In the genomic region with DNA sequence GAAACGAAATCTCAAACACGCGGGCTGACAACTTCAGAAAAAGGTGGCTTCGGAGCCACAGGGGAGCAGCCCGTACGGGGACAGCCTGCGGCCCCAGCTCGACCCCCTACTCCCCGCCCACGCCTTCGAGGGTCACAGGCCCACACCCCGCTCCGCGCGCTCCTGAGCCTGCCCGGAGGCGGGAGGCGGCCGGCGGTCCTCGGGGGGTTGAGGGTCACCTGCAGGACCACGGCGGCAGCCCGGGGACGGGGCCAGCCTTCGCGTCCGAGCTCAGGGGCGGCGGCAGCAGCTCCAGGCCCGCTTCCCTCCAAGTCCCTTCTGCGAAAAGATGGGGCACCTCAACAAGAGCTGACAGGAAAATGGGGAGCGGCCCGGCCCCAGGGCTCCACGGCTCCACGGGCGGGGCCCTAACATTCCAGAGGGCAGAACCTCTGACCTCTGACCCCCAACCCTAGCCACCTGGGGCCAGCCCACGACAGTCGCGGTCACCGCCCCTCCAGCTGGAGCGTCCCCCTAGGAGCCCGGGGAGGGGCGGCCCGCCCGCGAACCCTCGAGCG, we compare ENCODE assay signal across 8 cellular contexts. TPM values are rescaled to one million over a fixed set of nuclear protein-coding genes. Genes with fewer than 3 reads are reported as not detected.
A peak's percentile ranks its signal among the peaks of the same experiment; 100 is the strongest.
DNase-seq lines count a peak whose midpoint lies in the region; ATAC-seq, FAIRE-seq and TF ChIP-seq lines count a peak whose summit lies in the region.

No MANE protein-coding gene starts in this region.

- CTCF ChIA-PET in PC-3 (lab: Charles Lee) = interaction anchor here (0.6 to 1.0 kb wide), 6 partner anchors 11 to 651 kb away, joined by 4 to 23 read pairs (median 6); no protein-coding TSS in a partner anchor

- POLR2A ChIA-PET in PC-3 (lab: Charles Lee; ENCODE audit: unreplicated experiment) = interaction anchor here (0.6 to 0.7 kb wide), 3 partner anchors 128 to 613 kb away, joined by 5 to 10 read pairs (median 8); no protein-coding TSS in a partner anchor

- H3K9ac ChIP-seq in PC-3 (ENCODE audit: low read length) (peak overlapping the region; percentile 63), endocrine pancreas (ENCODE audit: control insufficient read depth, insufficient read depth, low read length) (peak overlapping the region; percentile 81)

- H2AFZ ChIP-seq in PC-3 (ENCODE audit: low read length) = peak overlapping the region; percentile 96

- no peaks in the 10 kb centered on the region for H3K9me3 ChIP-seq in PC-3 (ENCODE audit: low read length)
- H3K9me3 ChIP-seq in endocrine pancreas (ENCODE audit: control insufficient read depth, low read length) = no peaks in the 10 kb centered on the region
- H3K9me3 ChIP-seq in muscle layer of duodenum (ENCODE audit: control insufficient read depth in 1 of 2, low read length in 2 of 2) = no peaks in the 10 kb centered on the region

- BruUV-seq in PC-3 (replicated peaks; lab: Mats Ljungman, UMichigan) = no TSS peak

- H3K4me3 ChIP-seq in PC-3 (ENCODE audit: low read length) = peak overlapping the region; percentile 91
- H3K4me3 ChIP-seq in endocrine pancreas (ENCODE audit: control insufficient read depth, insufficient read depth, low read length) = peak overlapping the region; percentile 53
- H3K4me3 ChIP-seq in muscle layer of duodenum (ENCODE audit: low read depth in 1 of 2, low read length in 2 of 2) = peak overlapping the region; percentile 74 to 76

- ATAC-seq in HG02678 (IDR thresholded peaks at IDR 0.05; ENCODE audit: unreplicated experiment) (peak; percentile 16), PC-3 (peak; percentile 41)

- H3K27me3 ChIP-seq in PC-3 (ENCODE audit: low read length) = no peaks in the 10 kb centered on the region
- H3K27me3 ChIP-seq in endocrine pancreas (ENCODE audit: control insufficient read depth, insufficient read depth, low read length) = no peaks in the 10 kb centered on the region
- no peaks in the 10 kb centered on the region for H3K27me3 ChIP-seq in muscle layer of duodenum (ENCODE audit: low read depth, low read length)

- H3K4me1 ChIP-seq in PC-3 (ENCODE audit: insufficient read depth, low read length) (no peaks in the 10 kb centered on the region), endocrine pancreas (ENCODE audit: control insufficient read depth, insufficient read depth, low read length) (no peaks in the 10 kb centered on the region), muscle layer of duodenum (ENCODE audit: control insufficient read depth in 1 of 2, insufficient read depth in 2 of 2, low read length in 2 of 2) (peaks cover 5 to 18% of the 10 kb centered on the region in 2 donors)

- no peaks in the 10 kb centered on the region for H3K36me3 ChIP-seq in PC-3 (ENCODE audit: low read depth, low read length)
- H3K36me3 ChIP-seq in endocrine pancreas (ENCODE audit: control insufficient read depth, insufficient read depth, low read length) = peaks cover 4% of the 10 kb centered on the region
- H3K36me3 ChIP-seq in muscle layer of duodenum (ENCODE audit: control insufficient read depth in 1 of 2, insufficient read depth in 2 of 2, low read length in 2 of 2) = peaks cover 9 to 12% of the 10 kb centered on the region in 2 donors

- H4K20me1 ChIP-seq in PC-3 (ENCODE audit: low read length) = no peaks in the 10 kb centered on the region

- DNase-seq in NOMO-1 treated with DMSO at 0.1 percent for 48 hours (lab: John Stamatoyannopoulos, UW; ENCODE audit: unreplicated experiment) (peak; percentile 43), NOMO-1 (lab: John Stamatoyannopoulos, UW; ENCODE audit: unreplicated experiment in 2 of 2) (no peak), PC-3 (peak; percentile 4), frontal cortex (ENCODE audit: low spot score in 2 of 2) (no peak)
- DNase-seq in NK-92 treated with Interleukin-12 subunit alpha and Interleukin-12 subunit beta, amount 100 ng/mL, for 24 hours (lab: John Stamatoyannopoulos, UW) = no peak

- peak overlapping the region; percentile 100 for H3K4me2 ChIP-seq in PC-3 (ENCODE audit: low read length)

- no peaks in the 10 kb centered on the region for H3K9me2 ChIP-seq in PC-3 (replicated peaks; ENCODE audit: low read length)

- no peaks in the 10 kb centered on the region for H3F3A ChIP-seq in PC-3 (ENCODE audit: low read length, unreplicated experiment)

- H3K27ac ChIP-seq in PC-3 (ENCODE audit: low read length) (no peak overlapping the region), muscle layer of duodenum (ENCODE audit: low read length) (no peak overlapping the region)

- intact Hi-C loops in PC-3 (cut with micrococcal nuclease) = loop anchor here (5.0 kb wide), 1 partner anchor 460 kb away; no protein-coding TSS in a partner anchor

- TF ChIP-seq CTCF in PC-3 (conservative IDR thresholded peaks at IDR 0.05; ENCODE audit: low read depth, low read length) = no peak

- FAIRE-seq in frontal cortex (lab: Jason Lieb, UNC) = no peak

- H3K79me2 ChIP-seq in PC-3 (ENCODE audit: low read length) = no peaks in the 10 kb centered on the region

RNA-seq across cellular contexts. Expression of a gene that starts 0.4 kb away (rescaled TPM):
- total RNA-seq in PC-3 (2014; rRNA removed) (7.8 and 8.9 TPM in 2 replicates), frontal cortex (15.5 TPM)

Comparison
In these comparisons a context has a peak if more than half of its experiments do, and no peak if none do; other contexts are left out.
1. DNase-seq: peak in NOMO-1 treated with DMSO at 0.1 percent for 48 hours (single experiment) and PC-3 (single experiment); none in NOMO-1 (0 of 2), frontal cortex (0 of 2) and NK-92 treated with Interleukin-12 subunit alpha and Interleukin-12 subunit beta, amount 100 ng/mL, for 24 hours (single experiment).
2. Peak in every context shown above with its lines, with median percentiles within 50 percentile points of each other: H3K4me3 ChIP-seq.